1 cellular context compared by ENCODE assay signal in genomic region chr2:120763516-120763915, GRCh38.
TF ChIP-seq lines count a peak whose summit lies in the region.

No MANE protein-coding gene starts in this region.

TF ChIP-seq in HepG2, 621 proteins besides CTCF, POLR2A, EP300 and RAD21 (continued from another document):
- TF ChIP-seq IRF1 (CRISPR knock-in tag; IDR thresholded peaks at IDR 0.05; ENCODE audit: low read depth), result no peak
- no peak for TF ChIP-seq ZNF512 (CRISPR knock-in tag; IDR thresholded peaks at IDR 0.05)
- TF ChIP-seq NFYB (CRISPR knock-in tag; IDR thresholded peaks at IDR 0.05), result no peak
TF ChIP-seq in HepG2: peak in this region for 0.
